Comparison of ENCODE assay signal across 8 cellular contexts in genomic region chr21:43727571-43728466, GRCh38. TPM values are rescaled to one million over a fixed set of nuclear protein-coding genes. Genes with fewer than 3 reads are reported as not detected.
DNase-seq lines count a peak whose midpoint lies in the region; ATAC-seq and TF ChIP-seq lines count a peak whose summit lies in the region.

No MANE protein-coding gene starts in this region.

- H3K9me3 ChIP-seq in OCI-LY3 (ENCODE audit: insufficient read depth, low read length) (no peaks in the 10 kb centered on the region), vagina (no peaks in the 10 kb centered on the region)

- peaks cover 34% of the 10 kb centered on the region for H3K79me2 ChIP-seq in OCI-LY3 (ENCODE audit: low read length)

- peak overlapping the region; percentile 85 for H3K4me3 Mint-ChIP-seq in stimulated activated naive CD8-positive, alpha-beta T cell treated with anti-CD3 and anti-CD28 coated beads, Interleukin-15, Interleukin-2, amounts not matched to agents 100 ng/mL and 50 ng/mL, for 24 hours

- H3K4me3 ChIP-seq in OCI-LY3 (ENCODE audit: low read length) (peak overlapping the region; percentile 88), coronary artery (peak overlapping the region; percentile 72), vagina (peak overlapping the region; percentile 53 to 57)

- H3K36me3 Mint-ChIP-seq in stimulated activated naive CD8-positive, alpha-beta T cell treated with anti-CD3 and anti-CD28 coated beads, Interleukin-15, Interleukin-2, amounts not matched to agents 100 ng/mL and 50 ng/mL, for 24 hours (ENCODE audit: low read depth): no peaks in the 10 kb centered on the region

- peaks cover 36% of the 10 kb centered on the region for H3K4me1 ChIP-seq in OCI-LY3 (ENCODE audit: low read length)
- peaks cover 72% of the 10 kb centered on the region for H3K4me1 ChIP-seq in vagina

- H3K4me2 ChIP-seq in OCI-LY3 (ENCODE audit: low read length): peak overlapping the region; percentile 95

- H3K27me3 Mint-ChIP-seq in stimulated activated naive CD8-positive, alpha-beta T cell treated with anti-CD3 and anti-CD28 coated beads, Interleukin-15, Interleukin-2, amounts not matched to agents 100 ng/mL and 50 ng/mL, for 24 hours: no peaks in the 10 kb centered on the region

- H4K20me1 ChIP-seq in OCI-LY3 (ENCODE audit: insufficient read depth, low read length): peaks cover 33% of the 10 kb centered on the region

- H3K27ac Mint-ChIP-seq in stimulated activated naive CD8-positive, alpha-beta T cell treated with anti-CD3 and anti-CD28 coated beads, Interleukin-15, Interleukin-2, amounts not matched to agents 100 ng/mL and 50 ng/mL, for 24 hours: peak overlapping the region; percentile 94

- intact Hi-C loops in vagina (cut with DNase I): loop anchor here (10.0 kb wide), 1 partner anchor 47 kb away; the partner anchor contains the start of gene CSTB

- H3K27me3 ChIP-seq in OCI-LY3 (ENCODE audit: low read depth, low read length) (no peaks in the 10 kb centered on the region), vagina (no peaks in the 10 kb centered on the region)

- no peaks in the 10 kb centered on the region for H3K9me3 Mint-ChIP-seq in stimulated activated naive CD8-positive, alpha-beta T cell treated with anti-CD3 and anti-CD28 coated beads, Interleukin-15, Interleukin-2, amounts not matched to agents 100 ng/mL and 50 ng/mL, for 24 hours

- H3K4me1 Mint-ChIP-seq in stimulated activated naive CD8-positive, alpha-beta T cell treated with anti-CD3 and anti-CD28 coated beads, Interleukin-15, Interleukin-2, amounts not matched to agents 100 ng/mL and 50 ng/mL, for 24 hours (ENCODE audit: low read depth): peaks cover 54% of the 10 kb centered on the region

- peak overlapping the region; percentile 67 for H3K9ac ChIP-seq in OCI-LY3 (ENCODE audit: low read length)

- ATAC-seq in stimulated activated naive CD8-positive, alpha-beta T cell treated with anti-CD3 and anti-CD28 coated beads, Interleukin-15, Interleukin-2, amounts not matched to agents 100 U/mL and 50 U/mL, for 24 hours: no peak
- no peak for ATAC-seq in GM18861 (IDR thresholded peaks at IDR 0.05; ENCODE audit: unreplicated experiment)

- TF ChIP-seq POLR2A in vagina (IDR thresholded peaks at IDR 0.05): no peak

- no peak overlapping the region for H2AFZ ChIP-seq in OCI-LY3 (ENCODE audit: low read depth, low read length)

- H3K27ac ChIP-seq in OCI-LY3 (ENCODE audit: low read length) (peak overlapping the region; percentile 47), coronary artery (peak overlapping the region; percentile 92 to 97), vagina (peak overlapping the region; percentile 96)

- peaks cover 12% of the 10 kb centered on the region for H3K36me3 ChIP-seq in OCI-LY3 (replicated peaks; ENCODE audit: low read depth, low read length)
- no peaks in the 10 kb centered on the region for H3K36me3 ChIP-seq in vagina

- TF ChIP-seq CTCF in OCI-LY3 (IDR thresholded peaks at IDR 0.05; ENCODE audit: low read depth, low read length): peak; percentile 28
- no peak for TF ChIP-seq CTCF in coronary artery (IDR thresholded peaks at IDR 0.05)
- TF ChIP-seq CTCF in vagina (IDR thresholded peaks at IDR 0.05): no peak

- DNase-seq in stimulated activated naive CD8-positive, alpha-beta T cell treated with anti-CD3 and anti-CD28 coated beads, Interleukin-15, Interleukin-2, amounts not matched to agents 100 U/mL and 50 U/mL, for 24 hours: no peak
- DNase-seq in coronary artery (ENCODE audit: low spot score): no peak
- DNase-seq in midbrain (lab: John Stamatoyannopoulos, UW): peak; percentile 21
- DNase-seq in vagina (ENCODE audit: extremely low spot score in 2 of 2): no peak
- DNase-seq in activated gamma-delta T cell (lab: John Stamatoyannopoulos, UW): no peak

RNA-seq across cellular contexts. Expression of gene PDXK, which starts 8.9 kb away (rescaled TPM):
- 58.7 TPM for total RNA-seq in vagina

RNA-seq across cellular contexts. Expression of gene CSTB, which starts 48.3 kb away (rescaled TPM):
- 173 TPM for total RNA-seq in vagina
